2 cellular contexts compared by ENCODE assay signal in the genomic region with DNA sequence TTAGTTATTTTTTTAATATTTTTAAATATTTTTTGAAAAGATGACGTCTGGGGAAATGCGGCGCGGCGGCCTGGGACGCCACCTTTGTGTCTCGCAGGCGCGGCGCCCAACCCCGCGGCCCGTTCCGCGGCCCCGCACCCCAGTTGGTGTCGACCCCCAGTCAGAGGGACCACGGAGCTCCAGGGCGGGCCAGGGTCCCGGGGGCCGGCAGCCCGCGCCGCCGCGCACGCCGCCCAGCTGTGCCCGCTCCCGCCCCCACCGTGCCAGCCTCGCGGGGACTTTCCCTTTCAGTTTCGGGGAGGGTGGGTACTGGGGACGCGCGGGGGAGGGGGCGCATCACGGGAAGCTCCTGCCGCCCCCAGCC.
TF ChIP-seq lines count a peak whose summit lies in the region.

No MANE protein-coding gene starts in this region.

TF ChIP-seq in H1, 55 proteins besides CTCF, POLR2A, EP300 and RAD21 (continued from another document):
- TF ChIP-seq KDM4A (IDR thresholded peaks at IDR 0.05; ENCODE audit: low read depth, low read length, severe bottlenecking), result peak; percentile 9
- TF ChIP-seq, protein P1, sequence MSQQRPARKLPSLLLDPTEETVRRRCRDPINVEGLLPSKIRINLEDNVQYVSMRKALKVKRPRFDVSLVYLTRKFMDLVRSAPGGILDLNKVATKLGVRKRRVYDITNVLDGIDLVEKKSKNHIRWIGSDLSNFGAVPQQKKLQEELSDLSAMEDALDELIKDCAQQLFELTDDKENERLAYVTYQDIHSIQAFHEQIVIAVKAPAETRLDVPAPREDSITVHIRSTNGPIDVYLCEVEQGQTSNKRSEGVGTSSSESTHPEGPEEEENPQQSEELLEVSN (IDR thresholded peaks at IDR 0.05), result no peak

TF ChIP-seq in GM12891, 5 proteins besides CTCF, POLR2A, EP300 and RAD21:
- TF ChIP-seq TAF1 (IDR thresholded peaks at IDR 0.05; ENCODE audit: low read depth, low read length) (no peak), POU2F2 (IDR thresholded peaks at IDR 0.05; ENCODE audit: low read depth, low read length) (no peak), PAX5 (IDR thresholded peaks at IDR 0.05; ENCODE audit: insufficient read depth, low read length, severe bottlenecking) (no peak), POLR2AphosphoS5 (IDR thresholded peaks at IDR 0.05; ENCODE audit: low read depth, low read length) (no peak), SPI1 (IDR thresholded peaks at IDR 0.05; ENCODE audit: low read depth, low read length) (no peak)
